ENCODE assay signal across 26 cellular contexts in genomic region chr15:96693515-96693914, GRCh38.
"Had no signal": no experiment of that assay in that cellular context is flagged by ENCODE, and none has a peak within 500 bp of the region (broad histone marks: within the 10 kb centered on the region; RNA-seq: fewer than 3 reads in every experiment).

No MANE protein-coding gene starts in this region.

- H3K27ac Mint-ChIP-seq: activated CD4-positive, alpha-beta memory T cell treated with anti-CD3 and anti-CD28 coated beads, Interleukin-2, amount 10 ng/mL, durations not matched to agents 7 days and 5 days; activated CD8-positive, alpha-beta memory T cell treated with anti-CD3 and anti-CD28 coated beads, Interleukin-2, amount 10 ng/mL, durations not matched to agents 7 days and 5 days; activated naive CD8-positive, alpha-beta T cell treated with anti-CD3 and anti-CD28 coated beads for 36 hours had no signal

- ATAC-seq: activated CD8-positive, alpha-beta memory T cell treated with anti-CD3 and anti-CD28 coated beads, Interleukin-2, amount 10 ng/mL, durations not matched to agents 7 days and 5 days had no signal

- H3K27me3 Mint-ChIP-seq: activated CD4-positive, alpha-beta memory T cell treated with anti-CD3 and anti-CD28 coated beads, Interleukin-2, amount 10 ng/mL, durations not matched to agents 7 days and 5 days; activated CD8-positive, alpha-beta memory T cell treated with anti-CD3 and anti-CD28 coated beads, Interleukin-2, amount 10 ng/mL, durations not matched to agents 7 days and 5 days; activated naive CD8-positive, alpha-beta T cell treated with anti-CD3 and anti-CD28 coated beads for 36 hours; central memory CD8-positive, alpha-beta T cell had no signal

- H3K4me3 Mint-ChIP-seq: activated CD4-positive, alpha-beta memory T cell treated with anti-CD3 and anti-CD28 coated beads, Interleukin-2, amount 10 ng/mL, durations not matched to agents 7 days and 5 days; activated CD8-positive, alpha-beta memory T cell treated with anti-CD3 and anti-CD28 coated beads, Interleukin-2, amount 10 ng/mL, durations not matched to agents 7 days and 5 days; activated naive CD8-positive, alpha-beta T cell treated with anti-CD3 and anti-CD28 coated beads for 36 hours; central memory CD8-positive, alpha-beta T cell had no signal

- H3K4me3 ChIP-seq: ascending aorta, cardiac muscle cell, PC-9 had no signal

- H3K4me1 Mint-ChIP-seq: activated CD4-positive, alpha-beta memory T cell treated with anti-CD3 and anti-CD28 coated beads, Interleukin-2, amount 10 ng/mL, durations not matched to agents 7 days and 5 days; activated CD8-positive, alpha-beta memory T cell treated with anti-CD3 and anti-CD28 coated beads, Interleukin-2, amount 10 ng/mL, durations not matched to agents 7 days and 5 days; activated naive CD8-positive, alpha-beta T cell treated with anti-CD3 and anti-CD28 coated beads for 36 hours; central memory CD8-positive, alpha-beta T cell had no signal

- DNase-seq: activated CD4-positive, alpha-beta memory T cell treated with anti-CD3 and anti-CD28 coated beads, Interleukin-2, amount 10 ng/mL, durations not matched to agents 7 days and 5 days; activated CD4-positive, alpha-beta T cell treated with anti-CD3 and anti-CD28 coated beads for 1 hour; activated CD4-positive, alpha-beta T cell treated with anti-CD3 and anti-CD28 coated beads for 48 hours; activated CD4-positive, CD25-positive, alpha-beta regulatory T cell; activated CD8-positive, alpha-beta memory T cell treated with anti-CD3 and anti-CD28 coated beads for 24 hours; activated CD8-positive, alpha-beta memory T cell treated with anti-CD3 and anti-CD28 coated beads, Interleukin-2, amount 10 ng/mL, durations not matched to agents 7 days and 5 days; activated CD8-positive, alpha-beta memory T cell treated with anti-CD3 and anti-CD28 coated beads, Interleukin-2, amount 50 U/mL, for 48 hours; activated effector memory CD4-positive, alpha-beta T cell treated with Interleukin-2 at 50 U/mL for 16 hours; activated naive CD4-positive, alpha-beta T cell; activated naive CD4-positive, alpha-beta T cell treated with anti-CD3 and anti-CD28 coated beads, Interleukin-2, amount 50 U/mL, for 16 hours; activated naive CD8-positive, alpha-beta T cell treated with anti-CD3 and anti-CD28 coated beads for 36 hours; activated T-cell treated with anti-CD3 and anti-CD28 coated beads, Interleukin-2, amount 50 U/mL, for 48 hours; NCI-H1105 treated with DMSO at 0.1 percent for 48 hours; NCI-H1436; NCI-H1694; NCI-H226; NCI-H446 treated with DMSO at 0.1 percent for 48 hours; NCI-H524; NK-92 treated with Interleukin-12 subunit alpha and Interleukin-12 subunit beta, amount 100 ng/mL, for 24 hours; PC-9; Right ventricle myocardium superior; SW 1271; WERI-Rb-1 had no signal

- H2AFZ ChIP-seq: PC-9 had no signal

- H3K4me2 ChIP-seq: PC-9 had no signal

- H3K4me1 ChIP-seq: ascending aorta had no signal

- H3K36me3 ChIP-seq: ascending aorta, cardiac muscle cell, WERI-Rb-1 had no signal

- H3K27me3 ChIP-seq: ascending aorta, cardiac muscle cell had no signal

- H3K9me3 ChIP-seq: ascending aorta had no signal

- H3K27ac ChIP-seq: ascending aorta, cardiac muscle cell, PC-9, WERI-Rb-1 had no signal

- H3K36me3 Mint-ChIP-seq: activated CD8-positive, alpha-beta memory T cell treated with anti-CD3 and anti-CD28 coated beads, Interleukin-2, amount 10 ng/mL, durations not matched to agents 7 days and 5 days; activated naive CD8-positive, alpha-beta T cell treated with anti-CD3 and anti-CD28 coated beads for 36 hours had no signal
